ENCODE assay signal across 20 cellular contexts in the genomic region with DNA sequence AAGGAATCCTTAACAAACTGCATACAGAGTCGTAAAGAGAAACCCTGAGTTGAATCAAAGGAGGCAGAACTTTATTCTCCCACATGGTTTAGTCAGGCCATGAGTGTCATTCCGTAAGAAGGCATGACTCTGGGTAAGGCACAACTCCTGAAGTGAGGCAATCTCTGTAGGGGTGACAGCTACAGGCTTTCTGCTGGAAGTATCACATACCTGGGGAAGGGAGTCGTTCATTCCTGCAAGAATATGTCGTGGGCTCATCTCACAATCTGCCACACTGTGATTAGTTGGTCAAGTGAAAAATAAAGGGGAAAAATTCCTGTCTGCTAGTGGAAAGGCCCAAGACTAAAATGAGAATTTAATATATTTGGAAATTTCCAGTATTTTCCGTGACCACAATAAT.
"Had no signal": no experiment of that assay in that cellular context is flagged by ENCODE, and none has a peak within 500 bp of the region (broad histone marks: within the 10 kb centered on the region; RNA-seq: fewer than 3 reads in every experiment).

No MANE protein-coding gene starts in this region.

- H3K4me3 ChIP-seq: K562 had no signal

- H3K27ac ChIP-seq: HL-60, KMS-11, RWPE1 had no signal

- ATAC-seq: K562 had no signal

- H3K4me2 ChIP-seq: KMS-11, SK-N-SH had no signal

- DNase-seq: Kasumi-1, MM.1S, NCI-H1092 treated with DMSO at 0.1 percent for 48 hours, NCI-H1436, NCI-H187, NCI-H2029, NCI-H2081 treated with DMSO at 0.1 percent for 48 hours, NCI-H2171, NCI-H226, NCI-H446, NCI-H510A, NCI-H524 treated with DMSO at 0.1 percent for 48 hours, NCI-H69, NCI-H774, SHP77, SK-N-SH had no signal
